In the genomic region with DNA sequence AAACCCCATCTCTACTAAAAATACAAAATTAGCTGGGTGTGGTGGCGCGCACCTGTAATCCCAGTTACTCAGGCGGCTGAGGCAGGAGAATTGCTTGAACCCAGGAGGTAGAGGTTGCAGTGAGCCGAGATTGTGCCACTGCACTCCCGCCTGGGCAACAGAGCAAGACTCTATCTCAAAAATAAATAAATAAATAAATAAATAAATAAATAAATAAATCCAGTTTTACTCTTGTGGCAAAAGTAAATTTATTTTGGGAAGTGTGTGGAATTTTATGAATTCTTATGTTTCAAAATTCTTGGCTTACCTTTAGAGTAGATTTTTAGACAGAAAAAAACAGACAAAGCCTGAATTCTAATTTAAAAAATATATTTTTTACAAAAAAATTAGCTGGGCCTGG, we compare ENCODE assay signal across 1 cellular context. TPM values are rescaled to one million over a fixed set of nuclear protein-coding genes. Genes with fewer than 3 reads are reported as not detected.
DNase-seq lines count a peak whose midpoint lies in the region; ATAC-seq, FAIRE-seq and TF ChIP-seq lines count a peak whose summit lies in the region.
"Not testable (repeated sequence)": the region's sequence is repeated elsewhere in the genome, so short reads cannot be mapped to it uniquely, and the experiment has no call there.

No MANE protein-coding gene starts in this region.

- POLR2A ChIA-PET in A549 (lab: Yijun Ruan, JAX): interaction anchor here (0.6 kb wide), 1 partner anchor 282 kb away, joined by 5 read pairs; no protein-coding TSS in a partner anchor

- not testable (repeated sequence) for TF ChIP-seq EP300 in A549 (IDR thresholded peaks at IDR 0.05)

- CTCF ChIA-PET in A549 (lab: Yijun Ruan, JAX): interaction anchor here (1.1 kb wide), 1 partner anchor 249 kb away, joined by 4 read pairs; no protein-coding TSS in a partner anchor

- TF ChIP-seq POLR2A in A549 (IDR thresholded peaks at IDR 0.05; ENCODE audit: low read length): not testable (repeated sequence)

- not testable (repeated sequence) for H3K9me3 ChIP-seq in A549

- not testable (repeated sequence) for TF ChIP-seq CTCF in A549 (IDR thresholded peaks at IDR 0.05)

- not testable (repeated sequence) for ATAC-seq in A549

- not testable (repeated sequence) for DNase-seq in A549 (ENCODE audit: low read depth in 1 of 2, low spot score in 1 of 2)

- not testable (repeated sequence) for H3K4me2 ChIP-seq in A549

- WGBS in A549 (ENCODE audit: missing lambda C conversion rate): 90% methylated on average over 5 of the region's 5 CpGs

- TF ChIP-seq RAD21 in A549 (conservative IDR thresholded peaks at IDR 0.05 in 1 of 2, IDR thresholded peaks at IDR 0.05 in 1 of 2): not testable (repeated sequence)

- H3K27ac ChIP-seq in A549: not testable (repeated sequence)

- H3K4me3 ChIP-seq in A549: not testable (repeated sequence)

- not testable (repeated sequence) for FAIRE-seq in A549 (lab: Jason Lieb, UNC)

- not testable (repeated sequence) for H3K4me1 ChIP-seq in A549

TF ChIP-seq in A549, 52 proteins besides CTCF, POLR2A, EP300 and RAD21:
- TF ChIP-seq ZC3H11A (IDR thresholded peaks at IDR 0.05): peak; percentile 92
TF ChIP-seq in A549: peak in this region for 1; not testable (repeated sequence) for 51.

RNA-seq across cellular contexts. Expression of a gene that starts 3.7 kb away (rescaled TPM):
- polyA plus RNA-seq in A549 (2011; rRNA removed): 87.4 and 109 TPM in 2 replicates
- 17.9 and 19.0 TPM in 2 replicates for polyA plus RNA-seq in A549 (2012; cell fraction: cytosol; rRNA removed)
- 9.8 and 13.5 TPM in 2 replicates for polyA plus RNA-seq in A549 (2012; cell fraction: nucleus; rRNA removed)
- polyA plus RNA-seq in A549 (2017; fragmentation: RNase III; extraction: RNeasy Plus Mini Kit Qiagen cat#74134 plus additional on column Dnase treatment): 54.7 to 59.3 TPM (median 55.8 TPM) in 3 replicates
- polyA minus RNA-seq in A549 (2011; rRNA and poly(A)+ RNA removed): 33.1 and 34.7 TPM in 2 replicates

RNA-seq across cellular contexts. Expression of a gene that starts 50.5 kb away (rescaled TPM):
- polyA plus RNA-seq in A549 (2011; rRNA removed): 360 and 376 TPM in 2 replicates
- 93.7 and 99.5 TPM in 2 replicates for polyA plus RNA-seq in A549 (2012; cell fraction: cytosol; rRNA removed)
- polyA plus RNA-seq in A549 (2012; cell fraction: nucleus; rRNA removed): 191 and 272 TPM in 2 replicates
- polyA plus RNA-seq in A549 (2017; fragmentation: RNase III; extraction: RNeasy Plus Mini Kit Qiagen cat#74134 plus additional on column Dnase treatment): 182 to 185 TPM (median 183 TPM) in 3 replicates
- polyA minus RNA-seq in A549 (2011; rRNA and poly(A)+ RNA removed): 712 and 826 TPM in 2 replicates
